25 cellular contexts compared by ENCODE assay signal in the genomic region with DNA sequence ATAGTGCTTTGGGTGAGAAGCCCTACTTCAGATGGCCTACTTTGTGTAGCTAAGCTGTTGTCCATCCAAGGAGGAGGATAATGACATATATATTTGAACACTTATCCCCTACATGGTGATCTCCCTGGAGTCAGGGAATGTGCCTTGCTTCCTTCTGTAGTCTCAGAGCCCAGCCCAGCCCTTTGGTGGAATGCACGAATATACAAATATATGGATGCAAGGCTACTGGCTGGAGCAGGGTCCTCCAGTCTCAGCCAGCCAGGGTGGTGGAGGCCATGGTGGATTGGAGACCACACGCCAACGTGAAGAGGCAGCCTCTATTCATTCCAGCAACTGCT.
DNase-seq lines count a peak whose midpoint lies in the region; ATAC-seq and TF ChIP-seq lines count a peak whose summit lies in the region.
"Had no signal": no experiment of that assay in that cellular context is flagged by ENCODE, and none has a peak within 500 bp of the region (broad histone marks: within the 10 kb centered on the region; RNA-seq: fewer than 3 reads in every experiment).

No MANE protein-coding gene starts in this region.

- TF ChIP-seq CTCF in MCF 10A (IDR thresholded peaks at IDR 0.05; ENCODE audit: unreplicated experiment) (no peak), breast epithelium (IDR thresholded peaks at IDR 0.05) (no peak), brain microvascular endothelial cell (IDR thresholded peaks at IDR 0.05; ENCODE audit: low read depth, low read length, missing control alignments) (no peak), left lung (IDR thresholded peaks at IDR 0.05) (no peak), transverse colon (IDR thresholded peaks at IDR 0.05) (no peak)

- H3K36me3 ChIP-seq in breast epithelium = no peaks in the 10 kb centered on the region
- no peaks in the 10 kb centered on the region for H3K36me3 ChIP-seq in brain microvascular endothelial cell (replicated peaks)
- peaks cover 0 to 12% of the 10 kb centered on the region in 2 donors for H3K36me3 ChIP-seq in left lung
- no peaks in the 10 kb centered on the region for H3K36me3 ChIP-seq in transverse colon
- H3K36me3 ChIP-seq: gastrocnemius medialis, MG63, neural progenitor cell, Peyer's patch, prostate gland, sigmoid colon, SJCRH30, upper lobe of right lung had no signal

- peaks cover 15% of the 10 kb centered on the region for H3K36me3 Mint-ChIP-seq in MCF 10A (ENCODE audit: insufficient read depth, unreplicated experiment)

- POLR2A ChIA-PET in MCF 10A (lab: Yijun Ruan, JAX) = interaction anchor here (0.8 kb wide), 1 partner anchor 20 kb away, joined by 3 read pairs; no protein-coding TSS in a partner anchor

- TF ChIP-seq EP300 in transverse colon (IDR thresholded peaks at IDR 0.05; ENCODE audit: low read depth) = no peak

- H3K27ac ChIP-seq in breast epithelium = peak overlapping the region in 1 of 2 donors; percentile 57
- peak overlapping the region; percentile 94 for H3K27ac ChIP-seq in brain microvascular endothelial cell
- peak overlapping the region in 1 of 2 donors; percentile 62 for H3K27ac ChIP-seq in left lung
- H3K27ac ChIP-seq in transverse colon = no peak overlapping the region
- H3K27ac ChIP-seq: body of pancreas, esophagus muscularis mucosa, gastrocnemius medialis, left ventricle myocardium inferior, neural progenitor cell, Peyer's patch, prostate gland, sigmoid colon, SJCRH30 had no signal

- H3K27ac Mint-ChIP-seq in MCF 10A (ENCODE audit: low read depth, unreplicated experiment) = peak overlapping the region; percentile 83
- H3K27ac Mint-ChIP-seq: neural progenitor cell; T-helper 1 cell treated with Interleukin-12 subunit alpha and Interleukin-12 subunit beta and Interleukin-4 antibody, amounts not matched to agents 30 μg/mL and 1 μg/mL, for 36 hours had no signal

- CTCF ChIA-PET in MCF 10A (lab: Yijun Ruan, JAX) = no interaction called here

- H3K27me3 ChIP-seq in breast epithelium (no peaks in the 10 kb centered on the region), brain microvascular endothelial cell (replicated peaks) (no peaks in the 10 kb centered on the region), left lung (no peaks in the 10 kb centered on the region), transverse colon (no peaks in the 10 kb centered on the region)
- H3K27me3 ChIP-seq: body of pancreas, esophagus muscularis mucosa, gastrocnemius medialis, MG63, neural progenitor cell, Peyer's patch, sigmoid colon, SJCRH30, upper lobe of right lung had no signal

- H3K4me1 Mint-ChIP-seq in MCF 10A (ENCODE audit: insufficient read depth, unreplicated experiment) = peaks cover 21% of the 10 kb centered on the region

- H3K4me3 Mint-ChIP-seq in MCF 10A (ENCODE audit: unreplicated experiment) = no peak overlapping the region
- H3K4me3 Mint-ChIP-seq: immature natural killer cell; neural progenitor cell; T-helper 1 cell treated with Interleukin-12 subunit alpha and Interleukin-12 subunit beta and Interleukin-4 antibody, amounts not matched to agents 30 μg/mL and 1 μg/mL, for 36 hours had no signal

- no peak for TF ChIP-seq POLR2A in breast epithelium (IDR thresholded peaks at IDR 0.05)
- TF ChIP-seq POLR2A in transverse colon (IDR thresholded peaks at IDR 0.05) = no peak

- H3K27me3 Mint-ChIP-seq in MCF 10A (ENCODE audit: insufficient read depth, unreplicated experiment) = no peaks in the 10 kb centered on the region

- no peak for DNase-seq in MCF 10A (ENCODE audit: unreplicated experiment)
- DNase-seq in breast epithelium (ENCODE audit: low spot score in 2 of 2) = no peak
- DNase-seq in brain microvascular endothelial cell = no peak
- DNase-seq in left lung = no peak
- DNase-seq in transverse colon = no peak
- DNase-seq in midbrain (lab: John Stamatoyannopoulos, UW) = no peak
- no peak for DNase-seq in NCI-H1930 (lab: John Stamatoyannopoulos, UW)
- no peak for DNase-seq in NCI-H1436 (lab: John Stamatoyannopoulos, UW)
- DNase-seq: activated effector memory CD4-positive, alpha-beta T cell treated with anti-CD3 and anti-CD28 coated beads, Interleukin-2, amount 50 U/mL, for 16 hours; body of pancreas; effector CD4-positive, alpha-beta T cell; gastrocnemius medialis; hippocampal formation; immature natural killer cell; left ventricle myocardium inferior; MG63; NK-92 treated with Interleukin-12 subunit alpha and Interleukin-12 subunit beta, amount 100 ng/mL, for 24 hours; sigmoid colon; upper lobe of right lung had no signal

- peak; percentile 44 for ATAC-seq in left lung
- ATAC-seq: body of pancreas, gastrocnemius medialis had no signal

- intact Hi-C loops in MCF 10A (cut with micrococcal nuclease) (no loop called here), breast epithelium (cut with DNase I; ENCODE audit: low total_unique reads) (no loop called here), left lung (cut with DNase I) (no loop called here), transverse colon (cut with DNase I; ENCODE audit: low total_unique reads) (no loop called here)

- in situ Hi-C loops in brain microvascular endothelial cell (cut with HindIII; ENCODE audit: low pct_ligation_motif_present, low sequenced_read_pairs) (no loop called here), transverse colon (cut with MboI; ENCODE audit: low pct_ligation_motif_present in 1 of 4, low pct_unique_long_range_greater_than_20kb in 1 of 4, low sequenced_read_pairs in 3 of 4) (no loop called here)

- H3K4me3 ChIP-seq in breast epithelium (no peak overlapping the region), brain microvascular endothelial cell (ENCODE audit: low read depth, low read length) (no peak overlapping the region), left lung (no peak overlapping the region), transverse colon (no peak overlapping the region)
- H3K4me3 ChIP-seq: body of pancreas, esophagus muscularis mucosa, gastrocnemius medialis, left ventricle myocardium inferior, MG63, neural progenitor cell, Peyer's patch, prostate gland, sigmoid colon, SJCRH30, upper lobe of right lung had no signal

- H3K9me3 Mint-ChIP-seq in MCF 10A (ENCODE audit: unreplicated experiment) = no peaks in the 10 kb centered on the region
- H3K9me3 Mint-ChIP-seq: immature natural killer cell; neural progenitor cell; T-helper 1 cell treated with Interleukin-12 subunit alpha and Interleukin-12 subunit beta and Interleukin-4 antibody, amounts not matched to agents 30 μg/mL and 1 μg/mL, for 36 hours had no signal

- H3K9me3 ChIP-seq in breast epithelium (no peaks in the 10 kb centered on the region), left lung (no peaks in the 10 kb centered on the region), transverse colon (no peaks in the 10 kb centered on the region)
- H3K9me3 ChIP-seq: body of pancreas, esophagus muscularis mucosa, gastrocnemius medialis, left ventricle myocardium inferior, MG63, Peyer's patch, prostate gland, sigmoid colon, SJCRH30, upper lobe of right lung had no signal

- no TSS peak for BruUV-seq in MCF 10A (replicated peaks; lab: Mats Ljungman, UMichigan)

- H3K4me1 ChIP-seq in breast epithelium (no peaks in the 10 kb centered on the region), left lung (peaks cover 12% of the 10 kb centered on the region in 2 donors), transverse colon (no peaks in the 10 kb centered on the region)
- H3K4me1 ChIP-seq: body of pancreas, gastrocnemius medialis, left ventricle myocardium inferior, neural progenitor cell, Peyer's patch, prostate gland, sigmoid colon, upper lobe of right lung had no signal

- 92% methylated on average over 3 of the region's 3 CpGs; no CpG with 5 or more reads in 1 of the 2 donors for WGBS in transverse colon (ENCODE audit: low coverage in 1 of 2), 2 donors
